In genomic region chr2:11159574-11160170, GRCh38 we compare ENCODE assay signal across 16 cellular contexts. TPM values are rescaled to one million over a fixed set of nuclear protein-coding genes. Genes with fewer than 3 reads are reported as not detected.
DNase-seq lines count a peak whose midpoint lies in the region; ATAC-seq, FAIRE-seq and TF ChIP-seq lines count a peak whose summit lies in the region.
"Had no signal": no experiment of that assay in that cellular context is flagged by ENCODE, and none has a peak within 500 bp of the region (broad histone marks: within the 10 kb centered on the region; RNA-seq: fewer than 3 reads in every experiment).

No MANE protein-coding gene starts in this region.

- H3K4me1 ChIP-seq in neural progenitor cell = peaks cover 13% of the 10 kb centered on the region

- DNase-seq in activated naive CD8-positive, alpha-beta T cell treated with anti-CD3 and anti-CD28 coated beads for 36 hours = no peak
- no peak for DNase-seq in activated naive CD8-positive, alpha-beta T cell treated with anti-CD3 and anti-CD28 coated beads, Interleukin-2, amount 50 U/mL, for 24 hours
- DNase-seq in central memory CD8-positive, alpha-beta T cell (ENCODE audit: low spot score in 2 of 2) = no peak
- no peak for DNase-seq in neural progenitor cell (ENCODE audit: low spot score)
- DNase-seq in NCI-H1092 treated with DMSO at 0.1 percent for 48 hours (lab: John Stamatoyannopoulos, UW) = no peak
- DNase-seq in GM19239 (ENCODE audit: insufficient read length, low spot score) = no peak
- DNase-seq: DMS 273 treated with DMSO at 0.1 percent for 48 hours, MG63, NCI-H1105, NCI-H1694 treated with DMSO at 0.1 percent for 48 hours, NCI-H345, NCI-H69, PC-9 had no signal

- no peak overlapping the region for H3K4me3 Mint-ChIP-seq in activated naive CD8-positive, alpha-beta T cell treated with anti-CD3 and anti-CD28 coated beads for 36 hours
- no peak overlapping the region for H3K4me3 Mint-ChIP-seq in activated naive CD8-positive, alpha-beta T cell treated with anti-CD3 and anti-CD28 coated beads, Interleukin-2, amount 50 U/mL, for 24 hours
- H3K4me3 Mint-ChIP-seq in central memory CD8-positive, alpha-beta T cell = no peak overlapping the region
- H3K4me3 Mint-ChIP-seq in neural progenitor cell = peak overlapping the region; percentile 46
- H3K4me3 Mint-ChIP-seq: B cell had no signal

- no peaks in the 10 kb centered on the region for H3K9me3 ChIP-seq in neural progenitor cell (ENCODE audit: low read depth)
- H3K9me3 ChIP-seq: MG63 had no signal

- H3K9me3 Mint-ChIP-seq in activated naive CD8-positive, alpha-beta T cell treated with anti-CD3 and anti-CD28 coated beads for 36 hours = no peaks in the 10 kb centered on the region
- no peaks in the 10 kb centered on the region for H3K9me3 Mint-ChIP-seq in activated naive CD8-positive, alpha-beta T cell treated with anti-CD3 and anti-CD28 coated beads, Interleukin-2, amount 50 U/mL, for 24 hours
- no peaks in the 10 kb centered on the region for H3K9me3 Mint-ChIP-seq in central memory CD8-positive, alpha-beta T cell
- no peaks in the 10 kb centered on the region for H3K9me3 Mint-ChIP-seq in neural progenitor cell

- H3K4me2 ChIP-seq in neural progenitor cell = no peak overlapping the region
- H3K4me2 ChIP-seq: PC-9 had no signal

- no peak for TF ChIP-seq CTCF in neural progenitor cell (IDR thresholded peaks at IDR 0.05)

- peak overlapping the region; percentile 9 for H2AFZ ChIP-seq in neural progenitor cell (replicated peaks)
- H2AFZ ChIP-seq: PC-9 had no signal

- H3K27ac ChIP-seq in neural progenitor cell = no peak overlapping the region
- H3K27ac ChIP-seq: PC-9 had no signal

- no peak for FAIRE-seq in GM19239 (lab: Jason Lieb, UNC)
- FAIRE-seq: H54 had no signal

- H3F3A ChIP-seq in neural progenitor cell (ENCODE audit: low read depth) = peaks cover 17% of the 10 kb centered on the region

- no peaks in the 10 kb centered on the region for H3K27me3 Mint-ChIP-seq in activated naive CD8-positive, alpha-beta T cell treated with anti-CD3 and anti-CD28 coated beads for 36 hours
- H3K27me3 Mint-ChIP-seq in activated naive CD8-positive, alpha-beta T cell treated with anti-CD3 and anti-CD28 coated beads, Interleukin-2, amount 50 U/mL, for 24 hours = no peaks in the 10 kb centered on the region
- H3K27me3 Mint-ChIP-seq in central memory CD8-positive, alpha-beta T cell = no peaks in the 10 kb centered on the region
- peaks cover 7% of the 10 kb centered on the region for H3K27me3 Mint-ChIP-seq in neural progenitor cell (ENCODE audit: insufficient read depth, low read depth)
- H3K27me3 Mint-ChIP-seq: B cell had no signal

- no peaks in the 10 kb centered on the region for H3K79me2 ChIP-seq in neural progenitor cell (ENCODE audit: low read depth)

- H3K9ac ChIP-seq in neural progenitor cell = no peak overlapping the region

- H3K36me3 Mint-ChIP-seq in activated naive CD8-positive, alpha-beta T cell treated with anti-CD3 and anti-CD28 coated beads for 36 hours = peaks cover 4% of the 10 kb centered on the region
- H3K36me3 Mint-ChIP-seq in activated naive CD8-positive, alpha-beta T cell treated with anti-CD3 and anti-CD28 coated beads, Interleukin-2, amount 50 U/mL, for 24 hours (ENCODE audit: low read depth) = peaks cover 3% of the 10 kb centered on the region
- peaks cover 5% of the 10 kb centered on the region for H3K36me3 Mint-ChIP-seq in central memory CD8-positive, alpha-beta T cell (ENCODE audit: insufficient read depth)
- no peaks in the 10 kb centered on the region for H3K36me3 Mint-ChIP-seq in neural progenitor cell

- H3K4me1 Mint-ChIP-seq in activated naive CD8-positive, alpha-beta T cell treated with anti-CD3 and anti-CD28 coated beads for 36 hours = peaks cover 7% of the 10 kb centered on the region
- H3K4me1 Mint-ChIP-seq in activated naive CD8-positive, alpha-beta T cell treated with anti-CD3 and anti-CD28 coated beads, Interleukin-2, amount 50 U/mL, for 24 hours = peaks cover 16% of the 10 kb centered on the region
- H3K4me1 Mint-ChIP-seq in central memory CD8-positive, alpha-beta T cell = peaks cover 34% of the 10 kb centered on the region
- peaks cover 22% of the 10 kb centered on the region for H3K4me1 Mint-ChIP-seq in neural progenitor cell

- H3K4me3 ChIP-seq in neural progenitor cell = no peak overlapping the region
- H3K4me3 ChIP-seq: MG63, PC-9 had no signal

- ATAC-seq in activated naive CD8-positive, alpha-beta T cell treated with anti-CD3 and anti-CD28 coated beads, Interleukin-2, amount 50 U/mL, for 24 hours = no peak
- no peak for ATAC-seq in central memory CD8-positive, alpha-beta T cell (replicated peaks; ENCODE audit: extremely low read depth, poor library complexity, severe bottlenecking)
- no peak for ATAC-seq in HG02759 (IDR thresholded peaks at IDR 0.05; ENCODE audit: unreplicated experiment)

- peaks cover 6% of the 10 kb centered on the region for H4K20me1 ChIP-seq in neural progenitor cell (ENCODE audit: low read depth)

- peaks cover 18% of the 10 kb centered on the region for H3K27me3 ChIP-seq in neural progenitor cell
- H3K27me3 ChIP-seq: MG63 had no signal

- no peaks in the 10 kb centered on the region for H3K36me3 ChIP-seq in neural progenitor cell
- H3K36me3 ChIP-seq: MG63 had no signal

- peak overlapping the region; percentile 29 for H3K27ac Mint-ChIP-seq in activated naive CD8-positive, alpha-beta T cell treated with anti-CD3 and anti-CD28 coated beads for 36 hours
- no peak overlapping the region for H3K27ac Mint-ChIP-seq in activated naive CD8-positive, alpha-beta T cell treated with anti-CD3 and anti-CD28 coated beads, Interleukin-2, amount 50 U/mL, for 24 hours
- H3K27ac Mint-ChIP-seq in central memory CD8-positive, alpha-beta T cell (ENCODE audit: low read depth) = peak overlapping the region; percentile 86
- peak overlapping the region; percentile 50 for H3K27ac Mint-ChIP-seq in neural progenitor cell

RNA-seq across cellular contexts. Expression of gene SLC66A3, which starts 4.4 kb away (rescaled TPM):
- 1 to 10 TPM; 5.6 to 6.8 TPM for total RNA-seq in activated naive CD8-positive, alpha-beta T cell treated with anti-CD3 and anti-CD28 coated beads for 36 hours
- 11.2 and 19.3 TPM in 2 replicates for total RNA-seq in neural progenitor cell (ENCODE audit: low replicate concordance)
